19 cellular contexts compared by ENCODE assay signal in genomic region chr20:32229351-32229750, GRCh38. TPM values are rescaled to one million over a fixed set of nuclear protein-coding genes. Genes with fewer than 3 reads are reported as not detected.
DNase-seq lines count a peak whose midpoint lies in the region; ATAC-seq, FAIRE-seq and TF ChIP-seq lines count a peak whose summit lies in the region.
"Had no signal": no experiment of that assay in that cellular context is flagged by ENCODE, and none has a peak within 500 bp of the region (broad histone marks: within the 10 kb centered on the region; RNA-seq: fewer than 3 reads in every experiment).

No MANE protein-coding gene starts in this region.

- no TSS peak for BruUV-seq in Caco-2 (replicated peaks; lab: Mats Ljungman, UMichigan)

- FAIRE-seq in small intestine (lab: Jason Lieb, UNC) (no peak), urothelium cell line (lab: Jason Lieb, UNC) (no peak)
- FAIRE-seq: H1 had no signal

- TF ChIP-seq POLR2A in thyroid gland (IDR thresholded peaks at IDR 0.05), result no peak

- H3K9me3 ChIP-seq in Caco-2, result no peaks in the 10 kb centered on the region
- no peaks in the 10 kb centered on the region for H3K9me3 ChIP-seq in small intestine (ENCODE audit: control insufficient read depth, low read depth)
- H3K9me3 ChIP-seq in thyroid gland, result no peaks in the 10 kb centered on the region

- POLR2A ChIA-PET in Caco-2 (lab: Charles Lee), result interaction anchor here (0.6 to 0.7 kb wide), 2 partner anchors 27 to 42 kb away, joined by 3 read pairs; no protein-coding TSS in a partner anchor

- H3K4me1 ChIP-seq in Caco-2, result peaks cover 52% of the 10 kb centered on the region
- H3K4me1 ChIP-seq in small intestine (ENCODE audit: control insufficient read depth in 2 of 2, insufficient read depth in 1 of 2, low read depth in 1 of 2, low read length in 1 of 2), result peaks cover 2 to 9% of the 10 kb centered on the region in 2 donors
- no peaks in the 10 kb centered on the region for H3K4me1 ChIP-seq in thyroid gland

- CTCF ChIA-PET in Caco-2 (lab: Charles Lee), result no interaction called here

- peaks cover 40% of the 10 kb centered on the region for H3K4me1 Mint-ChIP-seq in activated T-cell treated with anti-CD3 and anti-CD28 coated beads, Interleukin-2, amount 50 U/mL, for 24 hours (ENCODE audit: low read depth)
- H3K4me1 Mint-ChIP-seq in activated T-cell treated with anti-CD3 and anti-CD28 coated beads, Interleukin-2, amount 50 U/mL, for 4 hours (ENCODE audit: low read depth), result peaks cover 35% of the 10 kb centered on the region
- H3K4me1 Mint-ChIP-seq in Caco-2 (ENCODE audit: low read depth, unreplicated experiment), result peaks cover 73% of the 10 kb centered on the region
- peaks cover 33% of the 10 kb centered on the region for H3K4me1 Mint-ChIP-seq in activated naive CD8-positive, alpha-beta T cell treated with anti-CD3 and anti-CD28 coated beads for 36 hours

- WGBS in small intestine, 3 donors, result 18 to 69% (median 38%) methylated on average over 5 of the region's 5 CpGs
- WGBS in thyroid gland, 2 donors, result 97% methylated on average over 5 of the region's 5 CpGs

- peak overlapping the region; percentile 83 for H3K27ac Mint-ChIP-seq in activated T-cell treated with anti-CD3 and anti-CD28 coated beads, Interleukin-2, amount 50 U/mL, for 24 hours
- peak overlapping the region; percentile 99 for H3K27ac Mint-ChIP-seq in Caco-2 (ENCODE audit: unreplicated experiment)
- peak overlapping the region; percentile 14 for H3K27ac Mint-ChIP-seq in activated naive CD8-positive, alpha-beta T cell treated with anti-CD3 and anti-CD28 coated beads for 36 hours

- H3K36me3 Mint-ChIP-seq in activated T-cell treated with anti-CD3 and anti-CD28 coated beads, Interleukin-2, amount 50 U/mL, for 24 hours (ENCODE audit: low read depth), result peaks cover 96% of the 10 kb centered on the region
- H3K36me3 Mint-ChIP-seq in activated T-cell treated with anti-CD3 and anti-CD28 coated beads, Interleukin-2, amount 50 U/mL, for 4 hours (ENCODE audit: insufficient read depth), result peaks cover 56% of the 10 kb centered on the region
- peaks cover 97% of the 10 kb centered on the region for H3K36me3 Mint-ChIP-seq in Caco-2 (ENCODE audit: insufficient read depth, unreplicated experiment)
- H3K36me3 Mint-ChIP-seq in activated naive CD8-positive, alpha-beta T cell treated with anti-CD3 and anti-CD28 coated beads for 36 hours, result peaks cover 63% of the 10 kb centered on the region

- DNase-seq in activated T-cell treated with anti-CD3 and anti-CD28 coated beads, Interleukin-2, amount 50 U/mL, for 24 hours, result no peak
- DNase-seq in activated T-cell treated with anti-CD3 and anti-CD28 coated beads, Interleukin-2, amount 50 U/mL, for 4 hours, result no peak
- DNase-seq in Caco-2 (no peak), small intestine (peak; percentile 83), urothelium cell line (ENCODE audit: low spot score) (no peak), thyroid gland (no peak)
- DNase-seq in activated naive CD8-positive, alpha-beta T cell treated with anti-CD3 and anti-CD28 coated beads for 36 hours, result no peak
- DNase-seq: Calu3, DMS53, KG1, NCI-H1048, NCI-H146, NCI-H2081 treated with DMSO at 0.1 percent for 48 hours, NCI-H510A, NCI-H82, PC-3 had no signal

- no peak for ATAC-seq in activated T-cell treated with anti-CD3 and anti-CD28 coated beads, Interleukin-2, amount 50 U/mL, for 4 hours
- ATAC-seq in GM18519 (IDR thresholded peaks at IDR 0.05; ENCODE audit: low FRiP score, unreplicated experiment), result no peak
- ATAC-seq: PC-3 had no signal

- intact Hi-C loops in Caco-2 (cut with micrococcal nuclease; ENCODE audit: unreplicated experiment), result loop anchor here (5.0 kb wide), 1 partner anchor 517 kb away; no protein-coding TSS in a partner anchor
- intact Hi-C loops in thyroid gland (cut with DNase I), result no loop called here

- H3K36me3 ChIP-seq in Caco-2 (ENCODE audit: control insufficient read depth, insufficient read depth, low read length) (peaks cover 24% of the 10 kb centered on the region), small intestine (ENCODE audit: control insufficient read depth in 2 of 2, insufficient read depth in 2 of 2, low read length in 2 of 2) (peaks cover 0 to 3% of the 10 kb centered on the region in 2 donors), thyroid gland (peaks cover 19 to 28% of the 10 kb centered on the region in 2 donors)

- TF ChIP-seq CTCF in Caco-2 (IDR thresholded peaks at IDR 0.05; ENCODE audit: insufficient read depth in 1 of 2, low read depth in 1 of 2, low read length in 1 of 2, severe bottlenecking in 1 of 2, unreplicated experiment in 1 of 2) (no peak), thyroid gland (IDR thresholded peaks at IDR 0.05) (no peak)

- no peaks in the 10 kb centered on the region for H3K27me3 Mint-ChIP-seq in activated T-cell treated with anti-CD3 and anti-CD28 coated beads, Interleukin-2, amount 50 U/mL, for 24 hours
- H3K27me3 Mint-ChIP-seq in activated T-cell treated with anti-CD3 and anti-CD28 coated beads, Interleukin-2, amount 50 U/mL, for 4 hours (ENCODE audit: low read depth), result no peaks in the 10 kb centered on the region
- H3K27me3 Mint-ChIP-seq in Caco-2 (ENCODE audit: insufficient read depth, unreplicated experiment), result no peaks in the 10 kb centered on the region
- H3K27me3 Mint-ChIP-seq in activated naive CD8-positive, alpha-beta T cell treated with anti-CD3 and anti-CD28 coated beads for 36 hours, result no peaks in the 10 kb centered on the region

- H3K9me3 Mint-ChIP-seq in activated T-cell treated with anti-CD3 and anti-CD28 coated beads, Interleukin-2, amount 50 U/mL, for 24 hours, result no peaks in the 10 kb centered on the region
- H3K9me3 Mint-ChIP-seq in activated T-cell treated with anti-CD3 and anti-CD28 coated beads, Interleukin-2, amount 50 U/mL, for 4 hours, result no peaks in the 10 kb centered on the region
- no peaks in the 10 kb centered on the region for H3K9me3 Mint-ChIP-seq in Caco-2 (ENCODE audit: unreplicated experiment)
- no peaks in the 10 kb centered on the region for H3K9me3 Mint-ChIP-seq in activated naive CD8-positive, alpha-beta T cell treated with anti-CD3 and anti-CD28 coated beads for 36 hours
- H3K9me3 Mint-ChIP-seq: CD14-positive monocyte had no signal

- H3K4me3 ChIP-seq in Caco-2 (ENCODE audit: low read depth, low read length), result no peak overlapping the region
- no peak overlapping the region for H3K4me3 ChIP-seq in small intestine (ENCODE audit: low read depth in 1 of 2, low read length in 2 of 2)
- no peak overlapping the region for H3K4me3 ChIP-seq in thyroid gland (replicated peaks in 1 of 3)

- H3K27me3 ChIP-seq in Caco-2 (replicated peaks; ENCODE audit: control insufficient read depth, insufficient read depth, low read length) (no peaks in the 10 kb centered on the region), small intestine (ENCODE audit: control insufficient read depth in 2 of 2, insufficient read depth in 2 of 2, low read length in 2 of 2) (no peaks in the 10 kb centered on the region), thyroid gland (no peaks in the 10 kb centered on the region)

- H3K4me3 Mint-ChIP-seq in activated T-cell treated with anti-CD3 and anti-CD28 coated beads, Interleukin-2, amount 50 U/mL, for 24 hours, result no peak overlapping the region
- no peak overlapping the region for H3K4me3 Mint-ChIP-seq in activated T-cell treated with anti-CD3 and anti-CD28 coated beads, Interleukin-2, amount 50 U/mL, for 4 hours
- no peak overlapping the region for H3K4me3 Mint-ChIP-seq in Caco-2 (ENCODE audit: unreplicated experiment)
- no peak overlapping the region for H3K4me3 Mint-ChIP-seq in activated naive CD8-positive, alpha-beta T cell treated with anti-CD3 and anti-CD28 coated beads for 36 hours
- H3K4me3 Mint-ChIP-seq: CD14-positive monocyte had no signal

- peak overlapping the region in 1 of 2 donors; percentile 3 for H3K27ac ChIP-seq in small intestine (ENCODE audit: low read depth in 1 of 2, low read length in 1 of 2)
- H3K27ac ChIP-seq in thyroid gland, result no peak overlapping the region

RNA-seq across cellular contexts. Expression of gene POFUT1, which starts 21.7 kb away (rescaled TPM):
- total RNA-seq in activated T-cell treated with anti-CD3 and anti-CD28 coated beads, Interleukin-2, amount 50 U/mL, for 4 hours, result 100 to 1,000 TPM in 1 of 3 donors, 10 to 100 TPM in 2; 85.6 to 113 (median 95.7) TPM
- total RNA-seq in Caco-2 (2022), result 148 and 158 TPM in 2 replicates
- total RNA-seq in activated naive CD8-positive, alpha-beta T cell treated with anti-CD3 and anti-CD28 coated beads for 36 hours, result 10 to 100 TPM; 64.0 to 65.7 TPM
- 10 to 100 TPM; 11.1 to 29.8 (median 12.1) TPM for polyA plus RNA-seq in small intestine
- total RNA-seq in thyroid gland, result 10 to 100 TPM; 35.1 to 40.5 (median 38.5) TPM

RNA-seq across cellular contexts. Expression of gene PLAGL2, which starts 21.8 kb away (rescaled TPM):
- 100 to 1,000 TPM; 140 to 173 (median 151) TPM for total RNA-seq in activated T-cell treated with anti-CD3 and anti-CD28 coated beads, Interleukin-2, amount 50 U/mL, for 4 hours
- total RNA-seq in Caco-2 (2022), result 89.6 and 96.1 TPM in 2 replicates
- 10 to 100 TPM; 86.9 to 87.2 TPM for total RNA-seq in activated naive CD8-positive, alpha-beta T cell treated with anti-CD3 and anti-CD28 coated beads for 36 hours
- 10 to 100 TPM in 1 of 3 donors, 1 to 10 TPM in 2; 3.2 to 10.5 (median 6.7) TPM for polyA plus RNA-seq in small intestine
- 10 to 100 TPM in 1 of 4 donors, 1 to 10 TPM in 3; 6.5 to 11.7 (median 7.3) TPM for total RNA-seq in thyroid gland

RNA-seq across cellular contexts. Expression of gene KIF3B, which starts 48.1 kb away (rescaled TPM):
- total RNA-seq in activated T-cell treated with anti-CD3 and anti-CD28 coated beads, Interleukin-2, amount 50 U/mL, for 4 hours, result 10 to 100 TPM; 69.3 to 90.4 (median 78.9) TPM
- total RNA-seq in Caco-2 (2022) (49.0 and 50.0 TPM in 2 replicates), thyroid gland (10 to 100 TPM; 31.0 to 35.5 (median 32.7) TPM)
- 10 to 100 TPM; 36.2 to 36.5 TPM for total RNA-seq in activated naive CD8-positive, alpha-beta T cell treated with anti-CD3 and anti-CD28 coated beads for 36 hours
- polyA plus RNA-seq in small intestine, result 10 to 100 TPM; 16.2 to 31.5 (median 21.4) TPM

Comparison
In these comparisons a context has a peak if more than half of its experiments do, and no peak if none do; other contexts are left out.
1. H3K27ac Mint-ChIP-seq: peak in every context shown above with its lines; median percentile 99 in Caco-2; 83 in activated T-cell treated with anti-CD3 and anti-CD28 coated beads, Interleukin-2, amount 50 U/mL, for 24 hours; 14 in activated naive CD8-positive, alpha-beta T cell treated with anti-CD3 and anti-CD28 coated beads for 36 hours.